1 cellular context compared by ENCODE assay signal in the genomic region with DNA sequence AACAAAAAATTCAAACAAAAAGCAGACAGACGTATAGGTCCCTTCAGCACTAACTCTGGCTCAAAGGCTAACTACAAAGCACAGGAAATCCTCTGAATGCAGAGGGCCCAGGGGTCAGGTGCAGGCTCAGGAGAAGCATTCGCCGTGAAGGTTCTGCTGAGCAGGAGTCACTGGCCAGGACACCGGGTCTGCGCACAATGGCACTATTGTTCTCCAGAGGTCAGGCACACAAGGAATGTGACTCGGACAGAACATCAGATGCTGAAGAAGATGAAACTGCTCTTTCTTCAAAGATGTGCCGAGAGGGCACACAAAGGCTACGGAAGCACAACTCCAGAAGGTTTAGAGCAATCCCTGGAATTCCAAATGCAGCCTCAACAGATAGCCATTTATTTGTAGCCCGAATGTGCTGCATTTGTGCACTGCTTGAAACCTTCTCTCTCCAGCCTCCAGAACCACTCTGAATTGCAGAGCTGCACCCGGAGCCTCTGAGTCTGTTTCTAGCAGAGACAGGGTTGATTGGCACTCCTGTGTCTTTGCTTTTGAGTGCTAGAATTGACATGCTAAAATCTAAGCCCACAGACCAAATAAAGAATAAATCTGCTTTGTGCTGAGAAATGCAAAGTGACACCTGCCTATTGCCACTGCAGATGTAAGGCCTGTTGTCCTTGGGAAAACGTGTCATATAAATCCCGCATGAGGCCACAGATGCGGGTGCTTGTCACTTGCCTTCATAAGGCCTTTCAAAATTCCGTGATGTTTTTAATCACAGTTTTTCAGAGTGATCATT.
A peak's percentile ranks its signal among the peaks of the same experiment; 100 is the strongest.
TF ChIP-seq lines count a peak whose summit lies in the region.

No MANE protein-coding gene starts in this region.

TF ChIP-seq in HepG2, 621 proteins besides CTCF, POLR2A, EP300 and RAD21 (continued from another document and continues in another):
- TF ChIP-seq, protein P1, sequence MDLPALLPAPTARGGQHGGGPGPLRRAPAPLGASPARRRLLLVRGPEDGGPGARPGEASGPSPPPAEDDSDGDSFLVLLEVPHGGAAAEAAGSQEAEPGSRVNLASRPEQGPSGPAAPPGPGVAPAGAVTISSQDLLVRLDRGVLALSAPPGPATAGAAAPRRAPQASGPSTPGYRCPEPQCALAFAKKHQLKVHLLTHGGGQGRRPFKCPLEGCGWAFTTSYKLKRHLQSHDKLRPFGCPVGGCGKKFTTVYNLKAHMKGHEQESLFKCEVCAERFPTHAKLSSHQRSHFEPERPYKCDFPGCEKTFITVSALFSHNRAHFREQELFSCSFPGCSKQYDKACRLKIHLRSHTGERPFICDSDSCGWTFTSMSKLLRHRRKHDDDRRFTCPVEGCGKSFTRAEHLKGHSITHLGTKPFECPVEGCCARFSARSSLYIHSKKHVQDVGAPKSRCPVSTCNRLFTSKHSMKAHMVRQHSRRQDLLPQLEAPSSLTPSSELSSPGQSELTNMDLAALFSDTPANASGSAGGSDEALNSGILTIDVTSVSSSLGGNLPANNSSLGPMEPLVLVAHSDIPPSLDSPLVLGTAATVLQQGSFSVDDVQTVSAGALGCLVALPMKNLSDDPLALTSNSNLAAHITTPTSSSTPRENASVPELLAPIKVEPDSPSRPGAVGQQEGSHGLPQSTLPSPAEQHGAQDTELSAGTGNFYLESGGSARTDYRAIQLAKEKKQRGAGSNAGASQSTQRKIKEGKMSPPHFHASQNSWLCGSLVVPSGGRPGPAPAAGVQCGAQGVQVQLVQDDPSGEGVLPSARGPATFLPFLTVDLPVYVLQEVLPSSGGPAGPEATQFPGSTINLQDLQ (CRISPR knock-in tag; IDR thresholded peaks at IDR 0.05) = 0 out of 2 replicates have a peak, but pooled peaks have one; percentile 24
- TF ChIP-seq ZBTB7B (CRISPR knock-in tag; IDR thresholded peaks at IDR 0.05) (peak; percentile 46; the same call in 1 of the 2 replicates), ERF (CRISPR knock-in tag; IDR thresholded peaks at IDR 0.05) (peak; percentile 68; the same call in 1 of the 2 replicates), RAD51 (IDR thresholded peaks at IDR 0.05; ENCODE audit: borderline replicate concordance) (no peak), ZNF749 (CRISPR knock-in tag; IDR thresholded peaks at IDR 0.05; ENCODE audit: borderline replicate concordance) (no peak; the same call in 1 of the 2 replicates), FOXK1 (CRISPR knock-in tag; IDR thresholded peaks at IDR 0.05; ENCODE audit: borderline replicate concordance, low read depth) (no peak), SP4 (CRISPR knock-in tag; IDR thresholded peaks at IDR 0.05) (peak; percentile 44; the same call in 1 of the 2 replicates), MIER2 (CRISPR knock-in tag; IDR thresholded peaks at IDR 0.05) (peak; percentile 50; the same call in 1 of the 2 replicates), ZNF543 (CRISPR knock-in tag; IDR thresholded peaks at IDR 0.05) (no peak), ZNF496 (CRISPR knock-in tag; IDR thresholded peaks at IDR 0.05; ENCODE audit: insufficient replicate concordance) (no peak), HMG20B (CRISPR knock-in tag; conservative IDR thresholded peaks at IDR 0.05) (peak; percentile 57; the same call in 1 of the 2 replicates), SOX5 (CRISPR knock-in tag; IDR thresholded peaks at IDR 0.05; ENCODE audit: borderline replicate concordance) (peak; percentile 99), U2AF1 (optimal IDR thresholded peaks at IDR 0.05; ENCODE audit: low read depth, low read length) (no peak), PITX1 (CRISPR knock-in tag; IDR thresholded peaks at IDR 0.05) (peak; percentile 96), ZFX (CRISPR knock-in tag; IDR thresholded peaks at IDR 0.05; ENCODE audit: low read depth) (peak; percentile 47), ZNF772 (CRISPR knock-in tag; IDR thresholded peaks at IDR 0.05) (peak; percentile 69; the same call in 1 of the 2 replicates), PHB2 (IDR thresholded peaks at IDR 0.05; ENCODE audit: partially characterized antibody) (no peak)
- TF ChIP-seq, protein P2, sequence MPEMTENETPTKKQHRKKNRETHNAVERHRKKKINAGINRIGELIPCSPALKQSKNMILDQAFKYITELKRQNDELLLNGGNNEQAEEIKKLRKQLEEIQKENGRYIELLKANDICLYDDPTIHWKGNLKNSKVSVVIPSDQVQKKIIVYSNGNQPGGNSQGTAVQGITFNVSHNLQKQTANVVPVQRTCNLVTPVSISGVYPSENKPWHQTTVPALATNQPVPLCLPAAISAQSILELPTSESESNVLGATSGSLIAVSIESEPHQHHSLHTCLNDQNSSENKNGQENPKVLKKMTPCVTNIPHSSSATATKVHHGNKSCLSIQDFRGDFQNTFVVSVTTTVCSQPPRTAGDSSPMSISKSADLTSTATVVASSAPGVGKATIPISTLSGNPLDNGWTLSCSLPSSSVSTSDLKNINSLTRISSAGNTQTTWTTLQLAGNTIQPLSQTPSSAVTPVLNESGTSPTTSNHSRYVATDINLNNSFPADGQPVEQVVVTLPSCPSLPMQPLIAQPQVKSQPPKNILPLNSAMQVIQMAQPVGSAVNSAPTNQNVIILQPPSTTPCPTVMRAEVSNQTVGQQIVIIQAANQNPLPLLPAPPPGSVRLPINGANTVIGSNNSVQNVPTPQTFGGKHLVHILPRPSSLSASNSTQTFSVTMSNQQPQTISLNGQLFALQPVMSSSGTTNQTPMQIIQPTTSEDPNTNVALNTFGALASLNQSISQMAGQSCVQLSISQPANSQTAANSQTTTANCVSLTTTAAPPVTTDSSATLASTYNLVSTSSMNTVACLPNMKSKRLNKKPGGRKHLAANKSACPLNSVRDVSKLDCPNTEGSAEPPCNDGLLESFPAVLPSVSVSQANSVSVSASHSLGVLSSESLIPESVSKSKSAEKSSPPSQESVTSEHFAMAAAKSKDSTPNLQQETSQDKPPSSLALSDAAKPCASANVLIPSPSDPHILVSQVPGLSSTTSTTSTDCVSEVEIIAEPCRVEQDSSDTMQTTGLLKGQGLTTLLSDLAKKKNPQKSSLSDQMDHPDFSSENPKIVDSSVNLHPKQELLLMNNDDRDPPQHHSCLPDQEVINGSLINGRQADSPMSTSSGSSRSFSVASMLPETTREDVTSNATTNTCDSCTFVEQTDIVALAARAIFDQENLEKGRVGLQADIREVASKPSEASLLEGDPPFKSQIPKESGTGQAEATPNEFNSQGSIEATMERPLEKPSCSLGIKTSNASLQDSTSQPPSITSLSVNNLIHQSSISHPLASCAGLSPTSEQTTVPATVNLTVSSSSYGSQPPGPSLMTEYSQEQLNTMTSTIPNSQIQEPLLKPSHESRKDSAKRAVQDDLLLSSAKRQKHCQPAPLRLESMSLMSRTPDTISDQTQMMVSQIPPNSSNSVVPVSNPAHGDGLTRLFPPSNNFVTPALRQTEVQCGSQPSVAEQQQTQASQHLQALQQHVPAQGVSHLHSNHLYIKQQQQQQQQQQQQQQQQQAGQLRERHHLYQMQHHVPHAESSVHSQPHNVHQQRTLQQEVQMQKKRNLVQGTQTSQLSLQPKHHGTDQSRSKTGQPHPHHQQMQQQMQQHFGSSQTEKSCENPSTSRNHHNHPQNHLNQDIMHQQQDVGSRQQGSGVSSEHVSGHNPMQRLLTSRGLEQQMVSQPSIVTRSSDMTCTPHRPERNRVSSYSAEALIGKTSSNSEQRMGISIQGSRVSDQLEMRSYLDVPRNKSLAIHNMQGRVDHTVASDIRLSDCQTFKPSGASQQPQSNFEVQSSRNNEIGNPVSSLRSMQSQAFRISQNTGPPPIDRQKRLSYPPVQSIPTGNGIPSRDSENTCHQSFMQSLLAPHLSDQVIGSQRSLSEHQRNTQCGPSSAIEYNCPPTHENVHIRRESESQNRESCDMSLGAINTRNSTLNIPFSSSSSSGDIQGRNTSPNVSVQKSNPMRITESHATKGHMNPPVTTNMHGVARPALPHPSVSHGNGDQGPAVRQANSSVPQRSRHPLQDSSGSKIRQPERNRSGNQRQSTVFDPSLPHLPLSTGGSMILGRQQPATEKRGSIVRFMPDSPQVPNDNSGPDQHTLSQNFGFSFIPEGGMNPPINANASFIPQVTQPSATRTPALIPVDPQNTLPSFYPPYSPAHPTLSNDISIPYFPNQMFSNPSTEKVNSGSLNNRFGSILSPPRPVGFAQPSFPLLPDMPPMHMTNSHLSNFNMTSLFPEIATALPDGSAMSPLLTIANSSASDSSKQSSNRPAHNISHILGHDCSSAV (CRISPR knock-in tag; IDR thresholded peaks at IDR 0.05; ENCODE audit: borderline replicate concordance) = no peak
- TF ChIP-seq, protein P3, sequence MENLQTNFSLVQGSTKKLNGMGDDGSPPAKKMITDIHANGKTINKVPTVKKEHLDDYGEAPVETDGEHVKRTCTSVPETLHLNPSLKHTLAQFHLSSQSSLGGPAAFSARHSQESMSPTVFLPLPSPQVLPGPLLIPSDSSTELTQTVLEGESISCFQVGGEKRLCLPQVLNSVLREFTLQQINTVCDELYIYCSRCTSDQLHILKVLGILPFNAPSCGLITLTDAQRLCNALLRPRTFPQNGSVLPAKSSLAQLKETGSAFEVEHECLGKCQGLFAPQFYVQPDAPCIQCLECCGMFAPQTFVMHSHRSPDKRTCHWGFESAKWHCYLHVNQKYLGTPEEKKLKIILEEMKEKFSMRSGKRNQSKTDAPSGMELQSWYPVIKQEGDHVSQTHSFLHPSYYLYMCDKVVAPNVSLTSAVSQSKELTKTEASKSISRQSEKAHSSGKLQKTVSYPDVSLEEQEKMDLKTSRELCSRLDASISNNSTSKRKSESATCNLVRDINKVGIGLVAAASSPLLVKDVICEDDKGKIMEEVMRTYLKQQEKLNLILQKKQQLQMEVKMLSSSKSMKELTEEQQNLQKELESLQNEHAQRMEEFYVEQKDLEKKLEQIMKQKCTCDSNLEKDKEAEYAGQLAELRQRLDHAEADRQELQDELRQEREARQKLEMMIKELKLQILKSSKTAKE (CRISPR knock-in tag; IDR thresholded peaks at IDR 0.05; ENCODE audit: borderline replicate concordance) = peak; percentile 97
- TF ChIP-seq, protein P4, sequence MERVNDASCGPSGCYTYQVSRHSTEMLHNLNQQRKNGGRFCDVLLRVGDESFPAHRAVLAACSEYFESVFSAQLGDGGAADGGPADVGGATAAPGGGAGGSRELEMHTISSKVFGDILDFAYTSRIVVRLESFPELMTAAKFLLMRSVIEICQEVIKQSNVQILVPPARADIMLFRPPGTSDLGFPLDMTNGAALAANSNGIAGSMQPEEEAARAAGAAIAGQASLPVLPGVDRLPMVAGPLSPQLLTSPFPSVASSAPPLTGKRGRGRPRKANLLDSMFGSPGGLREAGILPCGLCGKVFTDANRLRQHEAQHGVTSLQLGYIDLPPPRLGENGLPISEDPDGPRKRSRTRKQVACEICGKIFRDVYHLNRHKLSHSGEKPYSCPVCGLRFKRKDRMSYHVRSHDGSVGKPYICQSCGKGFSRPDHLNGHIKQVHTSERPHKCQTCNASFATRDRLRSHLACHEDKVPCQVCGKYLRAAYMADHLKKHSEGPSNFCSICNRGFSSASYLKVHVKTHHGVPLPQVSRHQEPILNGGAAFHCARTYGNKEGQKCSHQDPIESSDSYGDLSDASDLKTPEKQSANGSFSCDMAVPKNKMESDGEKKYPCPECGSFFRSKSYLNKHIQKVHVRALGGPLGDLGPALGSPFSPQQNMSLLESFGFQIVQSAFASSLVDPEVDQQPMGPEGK (CRISPR knock-in tag; IDR thresholded peaks at IDR 0.05) = peak; percentile 52
- TF ChIP-seq, protein P5, sequence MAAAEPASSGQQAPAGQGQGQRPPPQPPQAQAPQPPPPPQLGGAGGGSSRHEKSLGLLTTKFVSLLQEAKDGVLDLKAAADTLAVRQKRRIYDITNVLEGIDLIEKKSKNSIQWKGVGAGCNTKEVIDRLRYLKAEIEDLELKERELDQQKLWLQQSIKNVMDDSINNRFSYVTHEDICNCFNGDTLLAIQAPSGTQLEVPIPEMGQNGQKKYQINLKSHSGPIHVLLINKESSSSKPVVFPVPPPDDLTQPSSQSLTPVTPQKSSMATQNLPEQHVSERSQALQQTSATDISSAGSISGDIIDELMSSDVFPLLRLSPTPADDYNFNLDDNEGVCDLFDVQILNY (CRISPR knock-in tag; conservative IDR thresholded peaks at IDR 0.05) = no peak
- TF ChIP-seq, protein P6, sequence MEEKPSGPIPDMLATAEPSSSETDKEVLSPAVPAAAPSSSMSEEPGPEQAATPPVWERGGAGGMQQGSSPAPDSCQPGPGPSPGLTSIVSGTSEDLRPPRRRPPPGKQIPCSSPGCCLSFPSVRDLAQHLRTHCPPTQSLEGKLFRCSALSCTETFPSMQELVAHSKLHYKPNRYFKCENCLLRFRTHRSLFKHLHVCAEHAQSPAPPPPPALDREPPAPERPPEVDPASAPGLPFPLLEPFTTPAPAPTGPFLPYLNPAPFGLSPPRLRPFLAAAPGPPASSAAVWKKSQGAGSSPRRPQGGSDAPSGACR (CRISPR knock-in tag; IDR thresholded peaks at IDR 0.05) = no peak
- TF ChIP-seq, protein P7, sequence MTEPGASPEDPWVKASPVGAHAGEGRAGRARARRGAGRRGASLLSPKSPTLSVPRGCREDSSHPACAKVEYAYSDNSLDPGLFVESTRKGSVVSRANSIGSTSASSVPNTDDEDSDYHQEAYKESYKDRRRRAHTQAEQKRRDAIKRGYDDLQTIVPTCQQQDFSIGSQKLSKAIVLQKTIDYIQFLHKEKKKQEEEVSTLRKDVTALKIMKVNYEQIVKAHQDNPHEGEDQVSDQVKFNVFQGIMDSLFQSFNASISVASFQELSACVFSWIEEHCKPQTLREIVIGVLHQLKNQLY (CRISPR knock-in tag; IDR thresholded peaks at IDR 0.05) = peak; percentile 70; the same call in 1 of the 2 replicates
- TF ChIP-seq, protein P8, sequence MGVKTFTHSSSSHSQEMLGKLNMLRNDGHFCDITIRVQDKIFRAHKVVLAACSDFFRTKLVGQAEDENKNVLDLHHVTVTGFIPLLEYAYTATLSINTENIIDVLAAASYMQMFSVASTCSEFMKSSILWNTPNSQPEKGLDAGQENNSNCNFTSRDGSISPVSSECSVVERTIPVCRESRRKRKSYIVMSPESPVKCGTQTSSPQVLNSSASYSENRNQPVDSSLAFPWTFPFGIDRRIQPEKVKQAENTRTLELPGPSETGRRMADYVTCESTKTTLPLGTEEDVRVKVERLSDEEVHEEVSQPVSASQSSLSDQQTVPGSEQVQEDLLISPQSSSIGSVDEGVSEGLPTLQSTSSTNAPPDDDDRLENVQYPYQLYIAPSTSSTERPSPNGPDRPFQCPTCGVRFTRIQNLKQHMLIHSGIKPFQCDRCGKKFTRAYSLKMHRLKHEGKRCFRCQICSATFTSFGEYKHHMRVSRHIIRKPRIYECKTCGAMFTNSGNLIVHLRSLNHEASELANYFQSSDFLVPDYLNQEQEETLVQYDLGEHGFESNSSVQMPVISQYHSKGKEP (CRISPR knock-in tag; IDR thresholded peaks at IDR 0.05) = no peak
- TF ChIP-seq, protein P9, sequence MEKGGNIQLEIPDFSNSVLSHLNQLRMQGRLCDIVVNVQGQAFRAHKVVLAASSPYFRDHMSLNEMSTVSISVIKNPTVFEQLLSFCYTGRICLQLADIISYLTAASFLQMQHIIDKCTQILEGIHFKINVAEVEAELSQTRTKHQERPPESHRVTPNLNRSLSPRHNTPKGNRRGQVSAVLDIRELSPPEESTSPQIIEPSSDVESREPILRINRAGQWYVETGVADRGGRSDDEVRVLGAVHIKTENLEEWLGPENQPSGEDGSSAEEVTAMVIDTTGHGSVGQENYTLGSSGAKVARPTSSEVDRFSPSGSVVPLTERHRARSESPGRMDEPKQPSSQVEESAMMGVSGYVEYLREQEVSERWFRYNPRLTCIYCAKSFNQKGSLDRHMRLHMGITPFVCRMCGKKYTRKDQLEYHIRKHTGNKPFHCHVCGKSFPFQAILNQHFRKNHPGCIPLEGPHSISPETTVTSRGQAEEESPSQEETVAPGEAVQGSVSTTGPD (CRISPR knock-in tag; IDR thresholded peaks at IDR 0.05) = 0 out of 2 replicates have a peak, but pooled peaks have one; percentile 21
- TF ChIP-seq, protein P10, sequence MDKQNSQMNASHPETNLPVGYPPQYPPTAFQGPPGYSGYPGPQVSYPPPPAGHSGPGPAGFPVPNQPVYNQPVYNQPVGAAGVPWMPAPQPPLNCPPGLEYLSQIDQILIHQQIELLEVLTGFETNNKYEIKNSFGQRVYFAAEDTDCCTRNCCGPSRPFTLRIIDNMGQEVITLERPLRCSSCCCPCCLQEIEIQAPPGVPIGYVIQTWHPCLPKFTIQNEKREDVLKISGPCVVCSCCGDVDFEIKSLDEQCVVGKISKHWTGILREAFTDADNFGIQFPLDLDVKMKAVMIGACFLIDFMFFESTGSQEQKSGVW (CRISPR knock-in tag; IDR thresholded peaks at IDR 0.05; ENCODE audit: borderline replicate concordance) = no peak
